In the genomic region with DNA sequence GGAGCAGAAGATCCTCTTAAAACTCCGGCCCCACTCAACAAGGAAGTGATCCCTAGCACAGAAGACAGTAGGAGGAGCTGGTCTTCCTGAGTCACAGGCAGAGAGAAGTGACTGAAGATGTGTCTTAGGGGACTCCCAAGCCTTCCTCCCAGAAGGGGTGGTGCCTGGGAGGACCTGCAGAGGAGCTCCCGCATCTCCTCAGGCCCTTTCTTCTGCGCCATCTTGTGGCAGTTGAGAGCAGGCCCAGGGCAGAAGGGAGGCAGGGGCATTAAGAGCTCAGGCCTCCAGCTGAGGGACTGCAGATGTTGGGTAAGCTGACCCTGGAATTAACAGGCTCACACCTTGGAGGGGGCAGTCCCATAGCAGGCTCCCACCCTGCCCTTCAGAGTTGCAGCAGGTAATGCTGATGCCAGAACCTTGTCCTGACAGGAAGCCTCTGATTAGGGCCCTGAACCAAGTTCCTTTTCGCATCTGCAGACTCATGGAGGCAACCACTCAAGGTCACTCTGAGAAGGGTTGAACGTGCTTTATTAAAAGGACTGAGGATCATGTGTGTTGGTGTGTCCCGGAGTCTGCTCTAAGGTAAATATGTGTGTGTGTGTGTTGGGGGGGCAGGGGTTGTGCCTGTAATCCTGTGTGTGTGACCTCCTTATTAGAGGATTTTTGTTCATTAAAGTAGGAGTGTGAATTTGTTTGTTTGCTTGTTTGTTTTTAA, we compare ENCODE assay signal across 8 cellular contexts.
DNase-seq lines count a peak whose midpoint lies in the region; ATAC-seq and TF ChIP-seq lines count a peak whose summit lies in the region.
"Not testable (repeated sequence)": the region's sequence is repeated elsewhere in the genome, so short reads cannot be mapped to it uniquely, and the experiment has no call there.

No MANE protein-coding gene starts in this region.

- H3K27me3 Mint-ChIP-seq in activated CD4-positive, alpha-beta T cell treated with anti-CD3 and anti-CD28 coated beads, Interleukin-2, amount 10 ng/mL, durations not matched to agents 24 days and 14 days; dendritic cell treated with granulocyte-macrophage colony-stimulating factor and Interleukin-4, amounts not matched to agents 40 ng/mL and 50 ng/mL, for 4 days; memory B cell; type B pancreatic cell: not testable (repeated sequence)

- H3K4me3 Mint-ChIP-seq in activated CD4-positive, alpha-beta T cell treated with anti-CD3 and anti-CD28 coated beads, Interleukin-2, amount 10 ng/mL, durations not matched to agents 24 days and 14 days, result peak overlapping the region; percentile 89
- peak overlapping the region; percentile 62 for H3K4me3 Mint-ChIP-seq in dendritic cell treated with granulocyte-macrophage colony-stimulating factor and Interleukin-4, amounts not matched to agents 40 ng/mL and 50 ng/mL, for 4 days
- H3K4me3 Mint-ChIP-seq in memory B cell, result peak overlapping the region; percentile 56
- not testable (repeated sequence) for H3K4me3 Mint-ChIP-seq in type B pancreatic cell

- TF ChIP-seq CTCF in GM12865 (IDR thresholded peaks at IDR 0.05; ENCODE audit: insufficient read depth, low read depth, low read length, missing control alignments), result peak; percentile 44
- peak; percentile 21 for TF ChIP-seq CTCF in type B pancreatic cell (conservative IDR thresholded peaks at IDR 0.05)

- H3K36me3 Mint-ChIP-seq in activated CD4-positive, alpha-beta T cell treated with anti-CD3 and anti-CD28 coated beads, Interleukin-2, amount 10 ng/mL, durations not matched to agents 24 days and 14 days (ENCODE audit: low read depth); memory B cell; type B pancreatic cell: not testable (repeated sequence)
- H3K36me3 Mint-ChIP-seq in dendritic cell treated with granulocyte-macrophage colony-stimulating factor and Interleukin-4, amounts not matched to agents 40 ng/mL and 50 ng/mL, for 4 days (ENCODE audit: low read depth), result peaks cover 11% of the 10 kb centered on the region

- H3K9me3 Mint-ChIP-seq in activated CD4-positive, alpha-beta T cell treated with anti-CD3 and anti-CD28 coated beads, Interleukin-2, amount 10 ng/mL, durations not matched to agents 24 days and 14 days; dendritic cell treated with granulocyte-macrophage colony-stimulating factor and Interleukin-4, amounts not matched to agents 40 ng/mL and 50 ng/mL, for 4 days; memory B cell; type B pancreatic cell: not testable (repeated sequence)

- peak overlapping the region; percentile 55 for H3K4me3 ChIP-seq in GM12865 (ENCODE audit: low read depth, low read length)

- H3K27ac Mint-ChIP-seq in activated CD4-positive, alpha-beta T cell treated with anti-CD3 and anti-CD28 coated beads, Interleukin-2, amount 10 ng/mL, durations not matched to agents 24 days and 14 days, result peak overlapping the region; percentile 93
- H3K27ac Mint-ChIP-seq in dendritic cell treated with granulocyte-macrophage colony-stimulating factor and Interleukin-4, amounts not matched to agents 40 ng/mL and 50 ng/mL, for 4 days, result peak overlapping the region; percentile 81
- peak overlapping the region; percentile 94 for H3K27ac Mint-ChIP-seq in memory B cell
- not testable (repeated sequence) for H3K27ac Mint-ChIP-seq in type B pancreatic cell

- ATAC-seq in GM21390 (IDR thresholded peaks at IDR 0.05; ENCODE audit: unreplicated experiment), result peak; percentile 59
- ATAC-seq in HG03103 (IDR thresholded peaks at IDR 0.05; ENCODE audit: low read depth, unreplicated experiment), result peak; percentile 67
- peak; percentile 77 for ATAC-seq in memory B cell (ENCODE audit: low read depth)

- intact Hi-C loops in activated CD4-positive, alpha-beta T cell treated with anti-CD3 and anti-CD28 coated beads, Interleukin-2, amount 10 ng/mL, durations not matched to agents 24 days and 14 days (cut with micrococcal nuclease); dendritic cell treated with granulocyte-macrophage colony-stimulating factor and Interleukin-4, amounts not matched to agents 40 ng/mL and 50 ng/mL, for 4 days (cut with micrococcal nuclease): not testable (repeated sequence)

- H3K4me1 Mint-ChIP-seq in activated CD4-positive, alpha-beta T cell treated with anti-CD3 and anti-CD28 coated beads, Interleukin-2, amount 10 ng/mL, durations not matched to agents 24 days and 14 days, result peaks cover 24% of the 10 kb centered on the region
- H3K4me1 Mint-ChIP-seq in dendritic cell treated with granulocyte-macrophage colony-stimulating factor and Interleukin-4, amounts not matched to agents 40 ng/mL and 50 ng/mL, for 4 days (ENCODE audit: low read depth), result peaks cover 31% of the 10 kb centered on the region
- peaks cover 29% of the 10 kb centered on the region for H3K4me1 Mint-ChIP-seq in memory B cell
- H3K4me1 Mint-ChIP-seq in type B pancreatic cell (ENCODE audit: unreplicated experiment), result not testable (repeated sequence)

- DNase-seq in GM12865 (ENCODE audit: low read depth), result peak; percentile 84
- DNase-seq in NCI-H460 (ENCODE audit: extremely low read depth, low read depth), result peak; percentile 28
- peak; percentile 83 for DNase-seq in activated CD4-positive, alpha-beta T cell treated with anti-CD3 and anti-CD28 coated beads, Interleukin-2, amount 10 ng/mL, durations not matched to agents 24 days and 14 days
- DNase-seq in memory B cell (ENCODE audit: low spot score in 2 of 2); type B pancreatic cell (ENCODE audit: extremely low spot score, unreplicated experiment): not testable (repeated sequence)
